In the genomic region with DNA sequence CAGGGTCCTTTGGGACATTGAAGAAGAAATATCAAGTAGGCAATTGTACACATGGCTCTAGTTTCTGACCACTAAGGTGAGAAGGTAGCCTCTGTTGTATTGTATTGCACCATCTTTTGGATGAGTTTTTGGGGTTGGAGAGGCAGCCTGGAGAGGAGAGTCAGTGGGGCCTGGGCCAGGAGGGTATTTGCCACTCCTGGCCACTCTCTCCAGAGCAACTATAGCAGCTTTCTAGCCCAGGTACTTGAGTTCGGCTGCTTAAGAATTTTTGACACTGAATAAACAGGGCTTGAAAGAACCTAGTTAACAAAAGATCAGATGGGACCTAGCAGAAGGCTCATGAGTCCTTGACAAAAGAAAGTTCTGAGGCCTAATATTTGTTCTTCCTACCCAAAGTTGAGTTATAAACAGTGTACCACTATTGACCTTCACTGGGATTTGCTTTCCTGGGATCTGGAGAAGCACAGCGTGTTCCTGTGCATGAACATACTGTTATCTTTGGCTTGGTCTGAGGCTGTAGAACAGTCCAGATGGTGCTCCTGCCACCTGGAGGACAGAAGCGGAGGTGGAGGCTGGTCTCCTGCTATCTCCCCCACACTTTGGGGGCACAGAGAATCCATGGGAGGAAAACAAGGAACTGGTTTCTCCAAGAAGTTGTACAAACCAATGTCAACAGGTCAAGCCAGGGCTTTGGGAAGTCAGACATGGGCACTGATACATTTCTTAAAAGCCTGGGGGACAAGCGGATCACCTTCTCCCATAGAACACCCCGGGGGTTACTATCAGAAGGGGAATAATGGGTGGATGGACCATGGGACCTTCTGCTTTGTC, we compare ENCODE assay signal across 1 cellular context.
TF ChIP-seq lines count a peak whose summit lies in the region.

No MANE protein-coding gene starts in this region.

TF ChIP-seq in SK-N-SH treated with all-trans-retinoic acid at 6 μM for 48 hours, 23 proteins besides CTCF, POLR2A, EP300 and RAD21 (continued from another document):
- TF ChIP-seq PATZ1 (CRISPR knock-in tag; IDR thresholded peaks at IDR 0.05; ENCODE audit: borderline replicate concordance) (no peak), CSDC2 (CRISPR knock-in tag; IDR thresholded peaks at IDR 0.05) (no peak)
